In the genomic region with DNA sequence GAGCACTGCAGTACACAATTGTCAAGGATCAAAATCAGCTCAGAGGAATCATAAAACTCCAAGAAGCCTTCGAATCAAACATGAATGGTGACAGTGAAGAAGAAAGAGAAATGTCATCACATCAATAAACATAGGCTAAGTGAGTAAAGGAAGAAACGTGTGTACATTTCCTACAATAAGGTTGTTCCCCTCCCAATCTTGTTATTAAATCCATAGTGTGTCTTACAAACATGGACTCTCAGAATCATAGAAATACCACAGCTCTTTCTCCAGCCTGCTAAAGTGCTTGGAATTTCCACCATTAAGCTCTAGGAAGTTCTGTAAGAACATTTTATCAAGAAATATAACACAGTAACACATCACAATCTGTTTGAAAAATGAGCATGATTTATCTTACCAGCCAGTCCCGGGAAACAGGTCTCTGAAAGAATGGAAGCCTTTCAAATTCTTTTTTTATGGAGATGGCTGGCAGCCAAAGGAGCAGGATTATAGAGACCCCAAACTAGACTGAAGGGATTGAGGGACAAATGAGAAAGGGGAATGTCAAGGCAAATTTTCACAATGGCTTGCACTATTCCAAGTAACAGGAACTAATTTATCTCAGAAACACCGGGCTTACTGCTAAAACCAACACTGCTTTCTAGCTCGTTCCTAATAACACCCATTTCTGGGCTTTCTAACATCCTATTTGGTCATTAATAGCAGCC, we compare ENCODE assay signal across 20 cellular contexts. TPM values are rescaled to one million over a fixed set of nuclear protein-coding genes. Genes with fewer than 3 reads are reported as not detected.
A peak's percentile ranks its signal among the peaks of the same experiment; 100 is the strongest.
DNase-seq lines count a peak whose midpoint lies in the region; ATAC-seq, FAIRE-seq and TF ChIP-seq lines count a peak whose summit lies in the region.
"Had no signal": no experiment of that assay in that cellular context is flagged by ENCODE, and none has a peak within 500 bp of the region (broad histone marks: within the 10 kb centered on the region; RNA-seq: fewer than 3 reads in every experiment).

No MANE protein-coding gene starts in this region.

- no peak overlapping the region for H3K27ac Mint-ChIP-seq in stimulated activated naive CD8-positive, alpha-beta T cell treated with anti-CD3 and anti-CD28 coated beads, Interleukin-15, amount 100 ng/mL, for 72 hours
- peak overlapping the region; percentile 51 to 80 (median 62) for H3K27ac Mint-ChIP-seq in nephron
- H3K27ac Mint-ChIP-seq: activated T-helper 2 cell treated with anti-CD3 and anti-CD28 coated beads, Interferon-gamma antibody, Interleukin-2, Interleukin-4, amounts not matched to agents 10 μg/mL and 5 μg/mL and 100 μg/mL, durations not matched to agents 14 hours and 24 hours and 36 hours; memory B cell; nephron progenitor cell had no signal

- H2AFZ ChIP-seq in K562 (ENCODE audit: low read depth, low read length), result peak overlapping the region; percentile 80

- peaks cover 3% of the 10 kb centered on the region; the same call in 1 of the 3 replicates for H3K36me3 ChIP-seq in K562 (ENCODE audit: control insufficient read depth, insufficient read depth, low read length)
- H3K36me3 ChIP-seq: tibial nerve had no signal

- 0 out of 2 replicates have a peak, but pooled peaks cover 1% of the 10 kb centered on the region for H3K9me3 ChIP-seq in K562 (replicated peaks; ENCODE audit: control insufficient read depth, insufficient read depth, low read depth, low read length)
- H3K9me3 ChIP-seq: tibial nerve had no signal

- H3K27me3 ChIP-seq in K562 (ENCODE audit: control insufficient read depth in 2 of 2, insufficient read depth in 2 of 2, low read length in 2 of 2), result no peaks in the 10 kb centered on the region
- H3K27me3 ChIP-seq: tibial nerve had no signal

- no peaks in the 10 kb centered on the region for H3K27me3 Mint-ChIP-seq in stimulated activated naive CD8-positive, alpha-beta T cell treated with anti-CD3 and anti-CD28 coated beads, Interleukin-15, amount 100 ng/mL, for 72 hours
- H3K27me3 Mint-ChIP-seq in nephron (ENCODE audit: low read depth), result peaks cover 5% of the 10 kb centered on the region
- H3K27me3 Mint-ChIP-seq: CD4-positive, CD25-positive, alpha-beta regulatory T cell; effector memory CD8-positive, alpha-beta T cell; memory B cell had no signal

- in situ Hi-C loops in K562 (cut with MboI), result no loop called here

- peaks cover 11% of the 10 kb centered on the region for H3K79me2 ChIP-seq in K562 (ENCODE audit: control insufficient read depth, insufficient read depth, low read length)

- peaks cover 28 to 70% of the 10 kb centered on the region in 2 experiments for H3K4me1 ChIP-seq in K562 (replicated peaks in 1 of 2; ENCODE audit: control insufficient read depth in 2 of 2, insufficient read depth in 2 of 2, low read length in 2 of 2)

- peaks cover 0 to 3% of the 10 kb centered on the region in 2 donors for H3K9me3 Mint-ChIP-seq in stimulated activated naive CD8-positive, alpha-beta T cell treated with anti-CD3 and anti-CD28 coated beads, Interleukin-15, amount 100 ng/mL, for 72 hours
- no peaks in the 10 kb centered on the region for H3K9me3 Mint-ChIP-seq in nephron
- H3K9me3 Mint-ChIP-seq: CD4-positive, CD25-positive, alpha-beta regulatory T cell; effector memory CD8-positive, alpha-beta T cell; memory B cell had no signal

- peak overlapping the region; percentile 21 to 48 for H3K4me3 Mint-ChIP-seq in stimulated activated naive CD8-positive, alpha-beta T cell treated with anti-CD3 and anti-CD28 coated beads, Interleukin-15, amount 100 ng/mL, for 72 hours
- peak overlapping the region in 1 of 3 experiments; percentile 27 for H3K4me3 Mint-ChIP-seq in nephron
- H3K4me3 Mint-ChIP-seq: effector memory CD8-positive, alpha-beta T cell; memory B cell; nephron progenitor cell had no signal

- H3K4me1 Mint-ChIP-seq in stimulated activated naive CD8-positive, alpha-beta T cell treated with anti-CD3 and anti-CD28 coated beads, Interleukin-15, amount 100 ng/mL, for 72 hours, result peaks cover 52% of the 10 kb centered on the region
- H3K4me1 Mint-ChIP-seq in nephron, result peaks cover 24% of the 10 kb centered on the region

- POLR2A ChIA-PET in K562 (lab: Yijun Ruan, JAX), result interaction anchor here (0.6 to 2.5 kb wide), 16 partner anchors 11 to 155 kb away, joined by 3 to 16 read pairs (median 5); no protein-coding TSS in a partner anchor

- TF ChIP-seq CTCF in K562 (IDR thresholded peaks at IDR 0.05 in 2 of 3, conservative IDR thresholded peaks at IDR 0.05 in 1 of 3; ENCODE audit: insufficient read depth in 2 of 3, low read depth in 1 of 3, low read length in 3 of 3) (no peak), nephron (IDR thresholded peaks at IDR 0.05; ENCODE audit: unreplicated experiment in 3 of 3) (no peak)

- H3K36me3 Mint-ChIP-seq in nephron (ENCODE audit: low read depth), result no peaks in the 10 kb centered on the region

- no peak for FAIRE-seq in K562 (lab: Jason Lieb, UNC)
- FAIRE-seq: kidney had no signal

- intact Hi-C loops in K562 (cut with micrococcal nuclease), result loop anchor here (2.0 to 5.0 kb wide), 2 partner anchors 35 to 48 kb away; no protein-coding TSS in a partner anchor

- no peak; the same call in 1 of the 2 replicates for TF ChIP-seq EP300 in K562 (IDR thresholded peaks at IDR 0.05; ENCODE audit: low read length)

- no peak for DNase-seq in stimulated activated naive CD8-positive, alpha-beta T cell treated with anti-CD3 and anti-CD28 coated beads, Interleukin-15, amount 100 ng/mL, for 72 hours
- DNase-seq in stimulated activated naive CD8-positive, alpha-beta T cell treated with anti-CD3 and anti-CD28 coated beads, Interleukin-15, Interleukin-2, amounts not matched to agents 100 U/mL and 50 U/mL, for 24 hours, result no peak
- DNase-seq in K562 (ENCODE audit: extremely low read depth in 1 of 4, low spot score in 3 of 4) (peak in 1 of 4 experiments; percentile 50), cerebellar cortex (ENCODE audit: low spot score) (no peak), NCI-H345 treated with DMSO at 0.1 percent for 48 hours (lab: John Stamatoyannopoulos, UW; ENCODE audit: unreplicated experiment) (no peak), amygdala (lab: John Stamatoyannopoulos, UW) (no peak), dermis blood vessel endothelial cell (no peak)
- DNase-seq: activated CD4-positive, CD25-positive, alpha-beta regulatory T cell; CD4-positive, CD25-positive, alpha-beta regulatory T cell; DMS53; effector memory CD8-positive, alpha-beta T cell; kidney; NCI-H2029; NCI-H524; nephron progenitor cell; Right ventricle myocardium superior had no signal

- no peaks in the 10 kb centered on the region for H3K9me1 ChIP-seq in K562 (ENCODE audit: control insufficient read depth, insufficient read depth, low read length)

- BruUV-seq in K562 (replicated peaks; lab: Mats Ljungman, UMichigan), result TSS peak; percentile 70

- WGBS in K562 (ENCODE audit: insufficient coverage, low coverage, missing lambda C conversion rate), result 0% methylated on average over 5 of the region's 5 CpGs

- H3K4me3 ChIP-seq in K562, result peak overlapping the region; percentile 23
- H3K4me3 ChIP-seq: tibial nerve had no signal

- TF ChIP-seq POLR2A in K562 (conservative IDR thresholded peaks at IDR 0.05), result no peak

- no peak for TF ChIP-seq RAD21 in K562 (CRISPR knock-in tag; conservative IDR thresholded peaks at IDR 0.05 in 1 of 2, IDR thresholded peaks at IDR 0.05 in 1 of 2)

- H3K27ac ChIP-seq in K562 (ENCODE audit: extremely low read depth, low read depth, low read length), result peak overlapping the region; percentile 96

- H3K4me2 ChIP-seq in K562 (ENCODE audit: insufficient read depth, low read length), result peak overlapping the region; percentile 81

- peak overlapping the region in 1 of 2 experiments; percentile 87; a peak in 2 of 4 replicates for H3K9ac ChIP-seq in K562 (ENCODE audit: insufficient read depth in 1 of 2, low read depth in 2 of 2, low read length in 2 of 2)

- H4K20me1 ChIP-seq in K562 (replicated peaks; ENCODE audit: control insufficient read depth, insufficient read depth, low read length), result no peaks in the 10 kb centered on the region

- CTCF ChIA-PET in K562 (lab: Yijun Ruan, JAX; ENCODE audit: low intra/inter-chr PET ratio), result no interaction called here

- ATAC-seq in stimulated activated naive CD8-positive, alpha-beta T cell treated with anti-CD3 and anti-CD28 coated beads, Interleukin-15, amount 100 ng/mL, for 72 hours, result no peak
- no peak for ATAC-seq in stimulated activated naive CD8-positive, alpha-beta T cell treated with anti-CD3 and anti-CD28 coated beads, Interleukin-15, Interleukin-2, amounts not matched to agents 100 U/mL and 50 U/mL, for 24 hours
- ATAC-seq in K562, result no peak
- ATAC-seq: effector memory CD8-positive, alpha-beta T cell had no signal

TF ChIP-seq in K562, 482 proteins besides CTCF, POLR2A, EP300 and RAD21 (continues in another document):
- no peak for TF ChIP-seq BHLHE40 (IDR thresholded peaks at IDR 0.05; ENCODE audit: low read length)
- no peak for TF ChIP-seq TOE1 (IDR thresholded peaks at IDR 0.05; ENCODE audit: borderline replicate concordance)
- TF ChIP-seq TOE1 (CRISPR knock-in tag; IDR thresholded peaks at IDR 0.05; ENCODE audit: borderline replicate concordance, low read depth), result no peak
- TF ChIP-seq ZNF324 (CRISPR knock-in tag; IDR thresholded peaks at IDR 0.05), result no peak
- no peak for TF ChIP-seq ZNF134 (CRISPR knock-in tag; conservative IDR thresholded peaks at IDR 0.05)
- no peak for TF ChIP-seq NFE2 (IDR thresholded peaks at IDR 0.05; ENCODE audit: low read depth)
- TF ChIP-seq NRF1 (conservative IDR thresholded peaks at IDR 0.05 in 1 of 2, IDR thresholded peaks at IDR 0.05 in 1 of 2), result no peak
- TF ChIP-seq NUFIP1 (IDR thresholded peaks at IDR 0.05; ENCODE audit: partially characterized antibody), result no peak
- TF ChIP-seq ETS2 (tag; IDR thresholded peaks at IDR 0.05; ENCODE audit: borderline replicate concordance, poor library complexity, severe bottlenecking), result no peak

RNA-seq across cellular contexts. Expression of a gene that starts 4.5 kb away (rescaled TPM):
- total RNA-seq in K562 (2011; cell fraction: chromatin; rRNA removed; ENCODE audit: low replicate concordance), result 14.3 and 18.6 TPM in 2 replicates
- 8.0 and 9.1 TPM in 2 replicates for total RNA-seq in K562 (2011; cell fraction: nucleolus; rRNA removed)
- 10.2 and 11.3 TPM in 2 replicates for total RNA-seq in K562 (2011; cell fraction: nucleoplasm; rRNA removed)
- total RNA-seq in K562 (2014; rRNA removed) (5.9 and 6.2 TPM in 2 replicates), K562 (2014; rRNA removed; fragmentation: Illumina TruSeq; extraction: Trizol) (6.5 and 6.9 TPM in 2 replicates), K562 (2015; rRNA removed; fragmentation: Illumina TruSeq; extraction: Trizol) (4.6 TPM in 2 replicates), K562 (2021) (12.5 and 17.0 TPM in 2 replicates), dermis blood vessel endothelial cell (5.4 and 13.4 TPM in 2 replicates)
- polyA plus RNA-seq in K562 (2011; rRNA removed) (6.4 and 11.8 TPM in 2 replicates), K562 (2014; fragmentation: Illumina TruSeq; extraction: Trizol) (9.8 and 11.5 TPM in 2 replicates), K562 (2014; fragmentation: Nextera tagmentation; extraction: Ambion mirVana) (1 to 10 TPM in 1 of 2 experiments, under 1 TPM in 1; 0.79 to 1.3 TPM), K562 (2014; rRNA removed) (9.2 and 9.5 TPM in 2 replicates)
- polyA plus RNA-seq in K562 (2011; cell fraction: cytosol; rRNA removed), result 2.5 and 5.0 TPM in 2 replicates
- polyA plus RNA-seq in K562 (2011; cell fraction: nucleus; rRNA removed), result 21.1 and 33.6 TPM in 2 replicates
- 5.7 and 26.6 TPM in 2 replicates for polyA plus RNA-seq in K562 (2012)
- polyA minus RNA-seq in K562 (2011; rRNA and poly(A)+ RNA removed), result 5.4 and 11.3 TPM in 2 replicates
- polyA minus RNA-seq in K562 (2011; cell fraction: cytosol; rRNA and poly(A)+ RNA removed), result 2.9 and 4.6 TPM in 2 replicates
- polyA minus RNA-seq in K562 (2011; cell fraction: nucleus; rRNA and poly(A)+ RNA removed), result 6.7 and 20.5 TPM in 2 replicates

Comparison
In these comparisons a context has a peak if more than half of its experiments do, and no peak if none do; other contexts are left out.
1. H3K27ac Mint-ChIP-seq: peak in nephron (3 of 3); none in stimulated activated naive CD8-positive, alpha-beta T cell treated with anti-CD3 and anti-CD28 coated beads, Interleukin-15, amount 100 ng/mL, for 72 hours (0 of 2).